In the genomic region with DNA sequence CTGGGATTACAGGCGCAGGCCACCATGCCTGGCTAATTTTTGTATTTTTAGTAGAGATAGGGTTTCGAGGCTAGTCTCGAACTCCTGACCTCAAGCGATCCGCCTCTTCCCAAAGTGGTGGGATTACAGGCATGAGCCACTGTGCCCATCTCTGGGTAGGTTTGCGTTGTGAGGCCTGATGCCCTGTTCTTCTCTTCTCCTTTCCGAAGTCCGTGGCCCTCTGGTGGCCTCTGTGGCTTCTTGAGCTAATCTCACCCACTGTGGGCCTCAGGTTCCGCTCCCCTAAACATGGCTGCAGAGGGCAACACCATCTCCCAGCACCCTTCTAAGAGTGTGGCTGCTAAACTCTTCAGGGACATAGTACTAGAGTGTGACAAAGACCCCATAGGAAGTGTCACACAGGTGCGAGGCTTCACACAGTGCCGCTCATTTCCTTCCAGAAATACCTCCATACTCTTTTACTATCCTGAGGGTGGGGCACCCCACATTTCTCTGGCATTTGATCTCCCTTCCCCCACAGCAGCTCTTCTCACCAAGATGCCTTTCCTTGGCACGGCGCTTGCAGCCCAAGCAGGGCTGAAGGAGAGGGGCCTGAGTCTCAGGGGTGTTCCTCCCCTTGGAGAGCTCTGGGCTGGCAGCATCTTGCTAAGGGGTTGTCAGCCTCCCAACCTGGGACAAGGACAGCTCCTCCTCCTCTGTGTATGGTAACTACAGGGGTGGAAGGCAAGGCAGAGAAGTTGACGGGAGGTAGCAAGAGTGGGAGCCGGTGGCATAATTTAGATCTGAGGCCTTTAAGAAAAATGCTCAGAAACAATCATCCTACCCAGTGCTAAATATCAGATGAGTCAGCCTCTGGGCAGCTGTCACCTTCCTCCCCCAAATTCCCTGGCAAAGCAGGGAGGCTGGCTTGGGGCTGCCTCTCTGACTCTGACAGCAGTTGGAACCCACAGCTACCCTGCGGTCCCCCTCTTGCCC, we compare ENCODE assay signal across 11 cellular contexts. TPM values are rescaled to one million over a fixed set of nuclear protein-coding genes. Genes with fewer than 3 reads are reported as not detected.
A peak's percentile ranks its signal among the peaks of the same experiment; 100 is the strongest.
DNase-seq lines count a peak whose midpoint lies in the region; ATAC-seq and TF ChIP-seq lines count a peak whose summit lies in the region.
"Had no signal": no experiment of that assay in that cellular context is flagged by ENCODE, and none has a peak within 500 bp of the region (broad histone marks: within the 10 kb centered on the region; RNA-seq: fewer than 3 reads in every experiment).

No MANE protein-coding gene starts in this region.

- peaks cover 36% of the 10 kb centered on the region for H3K36me3 ChIP-seq in HUES48 (ENCODE audit: control insufficient read depth, insufficient read depth, low read length)
- H3K36me3 ChIP-seq in breast epithelium, result no peaks in the 10 kb centered on the region
- H3K36me3 ChIP-seq in left lung, result no peaks in the 10 kb centered on the region
- H3K36me3 ChIP-seq in uterus, result no peaks in the 10 kb centered on the region
- peaks cover 40% of the 10 kb centered on the region for H3K36me3 ChIP-seq in BE2C

- H3K27ac ChIP-seq in HUES48 (ENCODE audit: low read depth, low read length) (peak overlapping the region; percentile 43), breast epithelium (peak overlapping the region; percentile 78 to 87), left lung (no peak overlapping the region), uterus (peak overlapping the region; percentile 71 to 84)

- DNase-seq in breast epithelium (ENCODE audit: low spot score in 2 of 2) (peak in 1 of 2 donors; percentile 43), left lung (no peak), uterus (peak in 1 of 2 donors; percentile 43), BE2C (no peak)
- DNase-seq in activated naive CD4-positive, alpha-beta T cell treated with anti-CD3 and anti-CD28 coated beads, Interleukin-2, amount 50 U/mL, for 16 hours, result no peak
- DNase-seq: activated CD4-positive, CD25-positive, alpha-beta regulatory T cell; activated naive CD4-positive, alpha-beta T cell; NCI-H2029 had no signal

- H3K4me3 ChIP-seq in HUES48 (ENCODE audit: low read depth, low read length), result no peak overlapping the region
- H3K4me3 ChIP-seq in breast epithelium, result peak overlapping the region in 1 of 3 donors; percentile 1
- H3K4me3 ChIP-seq in left lung, result no peak overlapping the region
- H3K4me3 ChIP-seq in uterus, result no peak overlapping the region
- no peak overlapping the region for H3K4me3 ChIP-seq in BE2C (ENCODE audit: low read depth, low read length)

- no peak overlapping the region for H3K9ac ChIP-seq in HUES48 (ENCODE audit: low read depth, low read length)

- H3K9me3 ChIP-seq in HUES48 (ENCODE audit: control insufficient read depth, insufficient read depth, low read length) (no peaks in the 10 kb centered on the region), breast epithelium (no peaks in the 10 kb centered on the region), left lung (no peaks in the 10 kb centered on the region), uterus (no peaks in the 10 kb centered on the region), BE2C (no peaks in the 10 kb centered on the region; the same call in 1 of the 2 replicates)

- ATAC-seq in left lung, result peak; percentile 15
- no peak for ATAC-seq in HG03196 (IDR thresholded peaks at IDR 0.05; ENCODE audit: unreplicated experiment)

- H3K4me1 ChIP-seq in HUES48 (ENCODE audit: control insufficient read depth, insufficient read depth, low read length) (peaks cover 32% of the 10 kb centered on the region), breast epithelium (no peaks in the 10 kb centered on the region), left lung (peaks cover 3 to 9% of the 10 kb centered on the region in 2 donors), uterus (peaks cover 0 to 12% of the 10 kb centered on the region in 2 donors), BE2C (no peaks in the 10 kb centered on the region; the same call in 1 of the 2 replicates)

- TF ChIP-seq POLR2A in breast epithelium (IDR thresholded peaks at IDR 0.05) (no peak), uterus (IDR thresholded peaks at IDR 0.05) (no peak)

- intact Hi-C loops in breast epithelium (cut with DNase I; ENCODE audit: low total_unique reads), result no loop called here
- intact Hi-C loops in left lung (cut with DNase I), result no loop called here
- intact Hi-C loops in uterus (cut with DNase I; ENCODE audit: low total_unique reads), result no loop called here

- TF ChIP-seq CTCF in breast epithelium (IDR thresholded peaks at IDR 0.05) (no peak), left lung (IDR thresholded peaks at IDR 0.05) (no peak), uterus (IDR thresholded peaks at IDR 0.05) (no peak), BE2C (IDR thresholded peaks at IDR 0.05; ENCODE audit: low read depth, low read length) (no peak)

- H3K27me3 ChIP-seq in HUES48 (ENCODE audit: control insufficient read depth, insufficient read depth, low read length) (no peaks in the 10 kb centered on the region), breast epithelium (peaks cover under 1 to 12% of the 10 kb centered on the region in 2 donors), left lung (peaks cover 0 to 32% of the 10 kb centered on the region in 2 donors), uterus (no peaks in the 10 kb centered on the region), BE2C (no peaks in the 10 kb centered on the region)

RNA-seq across cellular contexts. Expression of gene THY1, which starts 6.1 kb away (rescaled TPM):
- total RNA-seq in breast epithelium, result 10 to 100 TPM in 2 of 3 donors, 1 to 10 TPM in 1; 8.5 to 26.3 (median 23.8) TPM
- 100 to 1,000 TPM in 1 of 2 donors, 10 to 100 TPM in 1; 46.6 to 130 TPM for total RNA-seq in left lung
- total RNA-seq in uterus, result 10 to 100 TPM; 10.7 to 88.9 (median 41.3) TPM
- 1,337 TPM for polyA plus RNA-seq in BE2C (2012; ENCODE audit: insufficient read depth, insufficient read length, low read depth)
- total RNA-seq: pulmonary artery endothelial cell had no signal

RNA-seq across cellular contexts. Expression of gene USP2, which starts 35.4 kb away (rescaled TPM):
- total RNA-seq in breast epithelium (1 to 10 TPM in 2 of 3 donors, under 1 TPM in 1; 0.48 to 3.8 (median 2.0) TPM), left lung (1 to 10 TPM; 2.6 to 3.7 TPM), uterus (10 to 100 TPM in 1 of 4 donors, 1 to 10 TPM in 1, under 1 TPM in 1, not detected in 1; 0.29 to 28.2 (median 2.1) TPM)
- polyA plus RNA-seq in BE2C (2012; ENCODE audit: insufficient read depth, insufficient read length, low read depth), result 4.6 TPM

Comparison
In these comparisons a context has a peak if more than half of its experiments do, and no peak if none do; other contexts are left out.
1. H3K27ac ChIP-seq: peak in HUES48 (single experiment), breast epithelium (2 of 2) and uterus (2 of 2); none in left lung (0 of 2).